Comparison of ENCODE assay signal across 21 cellular contexts in the genomic region with DNA sequence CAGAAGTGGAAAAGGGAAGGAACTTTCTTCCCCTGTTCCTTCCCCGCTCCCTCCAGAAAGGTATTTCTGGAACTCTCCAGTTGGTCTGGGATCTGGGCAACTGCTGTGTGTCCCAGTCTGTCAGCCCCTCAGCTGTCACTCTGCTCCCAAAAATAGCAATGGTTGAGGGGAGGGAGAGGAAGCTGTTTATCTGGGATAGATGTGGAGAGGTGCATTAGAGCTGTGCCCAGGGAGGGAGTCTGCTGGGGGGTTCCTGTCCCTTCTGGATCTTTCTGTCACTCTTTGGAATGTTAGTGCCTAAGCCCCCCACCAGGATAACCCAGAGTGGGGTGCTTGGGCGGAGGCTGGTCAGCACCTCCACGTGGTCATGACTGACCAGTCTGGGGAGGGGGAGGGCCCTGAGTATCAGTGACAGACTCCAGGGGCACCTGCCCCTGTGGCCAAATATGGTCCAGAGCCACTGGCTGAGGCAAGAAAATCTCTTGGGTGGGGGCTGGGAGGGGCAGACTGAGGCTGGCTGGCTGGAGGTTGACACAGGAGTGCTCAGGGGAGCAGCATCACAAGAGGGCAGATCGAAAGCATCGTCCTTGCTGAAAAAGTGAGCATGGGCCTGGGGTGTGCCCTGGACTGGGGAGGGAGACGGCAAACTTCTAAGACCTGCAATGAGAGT. TPM values are rescaled to one million over a fixed set of nuclear protein-coding genes. Genes with fewer than 3 reads are reported as not detected.
"Had no signal": no experiment of that assay in that cellular context is flagged by ENCODE, and none has a peak within 500 bp of the region (broad histone marks: within the 10 kb centered on the region; RNA-seq: fewer than 3 reads in every experiment).

A gene with protein sequence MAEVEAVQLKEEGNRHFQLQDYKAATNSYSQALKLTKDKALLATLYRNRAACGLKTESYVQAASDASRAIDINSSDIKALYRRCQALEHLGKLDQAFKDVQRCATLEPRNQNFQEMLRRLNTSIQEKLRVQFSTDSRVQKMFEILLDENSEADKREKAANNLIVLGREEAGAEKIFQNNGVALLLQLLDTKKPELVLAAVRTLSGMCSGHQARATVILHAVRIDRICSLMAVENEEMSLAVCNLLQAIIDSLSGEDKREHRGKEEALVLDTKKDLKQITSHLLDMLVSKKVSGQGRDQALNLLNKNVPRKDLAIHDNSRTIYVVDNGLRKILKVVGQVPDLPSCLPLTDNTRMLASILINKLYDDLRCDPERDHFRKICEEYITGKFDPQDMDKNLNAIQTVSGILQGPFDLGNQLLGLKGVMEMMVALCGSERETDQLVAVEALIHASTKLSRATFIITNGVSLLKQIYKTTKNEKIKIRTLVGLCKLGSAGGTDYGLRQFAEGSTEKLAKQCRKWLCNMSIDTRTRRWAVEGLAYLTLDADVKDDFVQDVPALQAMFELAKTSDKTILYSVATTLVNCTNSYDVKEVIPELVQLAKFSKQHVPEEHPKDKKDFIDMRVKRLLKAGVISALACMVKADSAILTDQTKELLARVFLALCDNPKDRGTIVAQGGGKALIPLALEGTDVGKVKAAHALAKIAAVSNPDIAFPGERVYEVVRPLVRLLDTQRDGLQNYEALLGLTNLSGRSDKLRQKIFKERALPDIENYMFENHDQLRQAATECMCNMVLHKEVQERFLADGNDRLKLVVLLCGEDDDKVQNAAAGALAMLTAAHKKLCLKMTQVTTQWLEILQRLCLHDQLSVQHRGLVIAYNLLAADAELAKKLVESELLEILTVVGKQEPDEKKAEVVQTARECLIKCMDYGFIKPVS (plus strand): TSS at position 505 of the 670 bp plus-strand sequence. CDS start 447 bp downstream, outside the sequence.

- ATAC-seq: mucosa of descending colon; natural killer cell treated with Interleukin-12 subunit alpha and Interleukin-12 subunit beta and Interleukin-15 and Interleukin-18, amount 100 ng/mL, for 72 hours; pancreas had no signal

- DNase-seq: activated CD4-positive, alpha-beta memory T cell treated with anti-CD3 and anti-CD28 coated beads for 36 hours; activated CD4-positive, CD25-positive, alpha-beta regulatory T cell treated with anti-CD3 and anti-CD28 coated beads, Interleukin-2, amount 50 U/mL, for 72 hours; activated gamma-delta T cell; activated naive CD8-positive, alpha-beta T cell treated with anti-CD3 and anti-CD28 coated beads, Interleukin-2, amount 10 ng/mL, durations not matched to agents 7 days and 5 days; activated T-cell treated with anti-CD3 and anti-CD28 coated beads, Interleukin-2, amount 50 U/mL, for 48 hours; effector CD4-positive, alpha-beta T cell; hippocampal formation; kidney glomerular epithelial cell; mucosa of descending colon; pancreas; retina; SIG-M5; stimulated activated CD4-positive, alpha-beta T cell treated with anti-CD3 and anti-CD28 coated beads, Interleukin-2, amount 100 ng/mL, for 24 hours; stimulated activated naive CD4-positive, alpha-beta T cell treated with Interleukin-2 at 50 U/mL for 16 hours; uterus had no signal

- H3K9me3 ChIP-seq: ascending aorta, mucosa of descending colon, pancreas, thoracic aorta, uterus had no signal

- H3K36me3 Mint-ChIP-seq: activated CD4-positive, alpha-beta memory T cell treated with anti-CD3 and anti-CD28 coated beads for 36 hours; activated naive CD8-positive, alpha-beta T cell treated with anti-CD3 and anti-CD28 coated beads, Interleukin-2, amount 10 ng/mL, durations not matched to agents 7 days and 5 days; natural killer cell treated with Interleukin-12 subunit alpha and Interleukin-12 subunit beta and Interleukin-15 and Interleukin-18, amount 100 ng/mL, for 72 hours had no signal

- H3K27me3 ChIP-seq: ascending aorta, pancreas, uterus had no signal

- H3K27ac ChIP-seq: ascending aorta, pancreas, thoracic aorta, uterus had no signal

- H3K36me3 ChIP-seq: ascending aorta, pancreas, thoracic aorta, uterus had no signal

- H3K4me3 ChIP-seq: ascending aorta, lung, mucosa of descending colon, pancreas, thoracic aorta, uterus had no signal

- H3K4me1 ChIP-seq: ascending aorta, pancreas, uterus had no signal

- H3K4me3 Mint-ChIP-seq: activated CD4-positive, alpha-beta memory T cell treated with anti-CD3 and anti-CD28 coated beads for 36 hours; activated naive CD8-positive, alpha-beta T cell treated with anti-CD3 and anti-CD28 coated beads, Interleukin-2, amount 10 ng/mL, durations not matched to agents 7 days and 5 days; natural killer cell treated with Interleukin-12 subunit alpha and Interleukin-12 subunit beta and Interleukin-15 and Interleukin-18, amount 100 ng/mL, for 72 hours had no signal

- H3K27ac Mint-ChIP-seq: activated CD4-positive, alpha-beta memory T cell treated with anti-CD3 and anti-CD28 coated beads for 36 hours had no signal

- H3K27me3 Mint-ChIP-seq: activated CD4-positive, alpha-beta memory T cell treated with anti-CD3 and anti-CD28 coated beads for 36 hours; natural killer cell treated with Interleukin-12 subunit alpha and Interleukin-12 subunit beta and Interleukin-15 and Interleukin-18, amount 100 ng/mL, for 72 hours had no signal

- H3K9me3 Mint-ChIP-seq: activated CD4-positive, alpha-beta memory T cell treated with anti-CD3 and anti-CD28 coated beads for 36 hours; activated naive CD8-positive, alpha-beta T cell treated with anti-CD3 and anti-CD28 coated beads, Interleukin-2, amount 10 ng/mL, durations not matched to agents 7 days and 5 days; natural killer cell treated with Interleukin-12 subunit alpha and Interleukin-12 subunit beta and Interleukin-15 and Interleukin-18, amount 100 ng/mL, for 72 hours had no signal

RNA-seq across cellular contexts. Expression of the gene that starts here (rescaled TPM):
- total RNA-seq: ascending aorta, bronchial epithelial cell, fibroblast of lung, thoracic aorta had no signal
- polyA plus RNA-seq: fibroblast of lung had no signal
